9 cellular contexts compared by ENCODE assay signal in the genomic region with DNA sequence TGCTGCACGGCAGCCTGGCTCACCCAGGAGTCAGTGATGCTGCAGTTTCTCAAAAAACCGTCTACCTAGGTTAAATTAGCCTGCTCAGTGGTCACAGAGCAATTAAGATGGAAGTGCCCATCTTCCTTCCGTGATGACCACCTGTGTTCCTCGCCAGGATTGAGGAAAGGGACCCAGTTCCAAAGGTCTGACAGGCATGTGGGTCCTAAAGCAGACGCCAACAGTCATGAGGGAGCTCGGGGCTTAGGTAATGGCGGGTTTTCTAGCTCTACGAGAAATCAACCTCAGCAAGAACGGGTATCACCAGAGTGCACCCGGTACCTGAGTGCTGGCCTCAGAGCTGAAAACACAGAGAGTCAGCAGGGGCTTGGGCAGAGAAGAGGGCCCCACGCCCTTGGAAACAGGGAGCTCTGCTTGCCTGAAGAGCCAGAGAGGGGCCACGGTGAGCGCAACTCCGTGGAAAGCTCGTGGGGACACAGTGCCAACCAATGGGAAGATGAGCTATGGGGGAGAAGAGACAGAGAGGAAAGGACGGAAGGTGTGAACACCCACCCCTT. TPM values are rescaled to one million over a fixed set of nuclear protein-coding genes. Genes with fewer than 3 reads are reported as not detected.
A peak's percentile ranks its signal among the peaks of the same experiment; 100 is the strongest.
DNase-seq lines count a peak whose midpoint lies in the region; ATAC-seq and TF ChIP-seq lines count a peak whose summit lies in the region.
"Had no signal": no experiment of that assay in that cellular context is flagged by ENCODE, and none has a peak within 500 bp of the region (broad histone marks: within the 10 kb centered on the region; RNA-seq: fewer than 3 reads in every experiment).

No MANE protein-coding gene starts in this region.

- peak overlapping the region; percentile 68; the same call in 1 of the 2 replicates for H3K27ac ChIP-seq in VCaP

- H3K9me3 ChIP-seq in iPS-18c (ENCODE audit: control insufficient read depth, insufficient read depth, low read length): peaks cover 2% of the 10 kb centered on the region

- CTCF ChIA-PET in activated CD8-positive, alpha-beta memory T cell treated with anti-CD3 and anti-CD28 coated beads, Interleukin-2, amount 10 ng/mL, durations not matched to agents 7 days and 5 days (lab: Charles Lee): interaction anchor here (0.5 to 10.0 kb wide), 27 partner anchors 11 to 374 kb away, joined by 3 to 109 read pairs (median 4); partner anchors contain the start of gene DNMT3A

- H3K9me3 Mint-ChIP-seq in activated CD8-positive, alpha-beta memory T cell treated with anti-CD3 and anti-CD28 coated beads, Interleukin-2, amount 10 ng/mL, durations not matched to agents 7 days and 5 days (ENCODE audit: low read depth): no peaks in the 10 kb centered on the region
- peaks cover 0 to 3% of the 10 kb centered on the region in 2 donors for H3K9me3 Mint-ChIP-seq in stimulated activated naive B cell treated with anti-CD40 and anti-IgM and Interleukin-4, amounts not matched to agents 10 μg/mL and 1 μg/mL and 100 μg/mL, for 72 hours

- no peak for ATAC-seq in activated CD8-positive, alpha-beta memory T cell treated with anti-CD3 and anti-CD28 coated beads, Interleukin-2, amount 10 ng/mL, durations not matched to agents 7 days and 5 days
- no peak for ATAC-seq in stimulated activated naive B cell treated with anti-CD40 and anti-IgM and Interleukin-4, amounts not matched to agents 10 μg/mL and 1 μg/mL and 100 μg/mL, for 72 hours (replicated peaks)
- no peak for ATAC-seq in HG02885 (IDR thresholded peaks at IDR 0.05; ENCODE audit: poor library complexity, unreplicated experiment)

- H3K4me1 Mint-ChIP-seq in activated CD8-positive, alpha-beta memory T cell treated with anti-CD3 and anti-CD28 coated beads, Interleukin-2, amount 10 ng/mL, durations not matched to agents 7 days and 5 days: peaks cover 31% of the 10 kb centered on the region
- peaks cover 35 to 50% of the 10 kb centered on the region in 2 donors for H3K4me1 Mint-ChIP-seq in stimulated activated naive B cell treated with anti-CD40 and anti-IgM and Interleukin-4, amounts not matched to agents 10 μg/mL and 1 μg/mL and 100 μg/mL, for 72 hours

- TF ChIP-seq CTCF in VCaP (conservative IDR thresholded peaks at IDR 0.05): no peak

- peak overlapping the region; percentile 73 for H3K27ac Mint-ChIP-seq in activated CD8-positive, alpha-beta memory T cell treated with anti-CD3 and anti-CD28 coated beads, Interleukin-2, amount 10 ng/mL, durations not matched to agents 7 days and 5 days
- peak overlapping the region; percentile 94 for H3K27ac Mint-ChIP-seq in stimulated activated naive B cell treated with anti-CD40 and anti-IgM and Interleukin-4, amounts not matched to agents 10 μg/mL and 1 μg/mL and 100 μg/mL, for 72 hours

- no peak for DNase-seq in activated CD8-positive, alpha-beta memory T cell treated with anti-CD3 and anti-CD28 coated beads, Interleukin-2, amount 10 ng/mL, durations not matched to agents 7 days and 5 days
- DNase-seq in activated CD8-positive, alpha-beta memory T cell treated with anti-CD3 and anti-CD28 coated beads, Interleukin-2, amount 50 U/mL, for 4 hours: no peak
- no peak for DNase-seq in stimulated activated naive B cell treated with anti-CD40 and anti-IgM and Interleukin-4, amounts not matched to agents 10 μg/mL and 1 μg/mL and 100 μg/mL, for 72 hours
- DNase-seq in CD1c-positive myeloid dendritic cell (ENCODE audit: extremely low spot score) (no peak), NCI-H2029 (lab: John Stamatoyannopoulos, UW) (no peak)
- DNase-seq: stimulated activated CD4-positive, alpha-beta T cell treated with anti-CD3 and anti-CD28 coated beads, Interleukin-4, amount 100 ng/mL, for 24 hours had no signal

- H3K4me3 Mint-ChIP-seq in activated CD8-positive, alpha-beta memory T cell treated with anti-CD3 and anti-CD28 coated beads, Interleukin-2, amount 10 ng/mL, durations not matched to agents 7 days and 5 days: no peak overlapping the region
- H3K4me3 Mint-ChIP-seq in stimulated activated naive B cell treated with anti-CD40 and anti-IgM and Interleukin-4, amounts not matched to agents 10 μg/mL and 1 μg/mL and 100 μg/mL, for 72 hours: peak overlapping the region; percentile 78 to 79

- H3K4me3 ChIP-seq in iPS-18c (ENCODE audit: insufficient read depth, low read depth, low read length): peak overlapping the region; percentile 1; the same call in 1 of the 2 replicates

- H3K27me3 Mint-ChIP-seq in activated CD8-positive, alpha-beta memory T cell treated with anti-CD3 and anti-CD28 coated beads, Interleukin-2, amount 10 ng/mL, durations not matched to agents 7 days and 5 days: no peaks in the 10 kb centered on the region
- no peaks in the 10 kb centered on the region for H3K27me3 Mint-ChIP-seq in stimulated activated naive B cell treated with anti-CD40 and anti-IgM and Interleukin-4, amounts not matched to agents 10 μg/mL and 1 μg/mL and 100 μg/mL, for 72 hours

- peaks cover 3% of the 10 kb centered on the region for H3K36me3 Mint-ChIP-seq in activated CD8-positive, alpha-beta memory T cell treated with anti-CD3 and anti-CD28 coated beads, Interleukin-2, amount 10 ng/mL, durations not matched to agents 7 days and 5 days
- H3K36me3 Mint-ChIP-seq in stimulated activated naive B cell treated with anti-CD40 and anti-IgM and Interleukin-4, amounts not matched to agents 10 μg/mL and 1 μg/mL and 100 μg/mL, for 72 hours: peaks cover 4 to 21% of the 10 kb centered on the region in 2 donors

RNA-seq across cellular contexts. Expression of gene DNMT3A, which starts 34.3 kb away (rescaled TPM):
- total RNA-seq in activated CD8-positive, alpha-beta memory T cell treated with anti-CD3 and anti-CD28 coated beads, Interleukin-2, amount 10 ng/mL, durations not matched to agents 7 days and 5 days: 10 to 100 TPM; 59.9 to 70.1 TPM
